Comparison of ENCODE assay signal across 7 cellular contexts in the genomic region with DNA sequence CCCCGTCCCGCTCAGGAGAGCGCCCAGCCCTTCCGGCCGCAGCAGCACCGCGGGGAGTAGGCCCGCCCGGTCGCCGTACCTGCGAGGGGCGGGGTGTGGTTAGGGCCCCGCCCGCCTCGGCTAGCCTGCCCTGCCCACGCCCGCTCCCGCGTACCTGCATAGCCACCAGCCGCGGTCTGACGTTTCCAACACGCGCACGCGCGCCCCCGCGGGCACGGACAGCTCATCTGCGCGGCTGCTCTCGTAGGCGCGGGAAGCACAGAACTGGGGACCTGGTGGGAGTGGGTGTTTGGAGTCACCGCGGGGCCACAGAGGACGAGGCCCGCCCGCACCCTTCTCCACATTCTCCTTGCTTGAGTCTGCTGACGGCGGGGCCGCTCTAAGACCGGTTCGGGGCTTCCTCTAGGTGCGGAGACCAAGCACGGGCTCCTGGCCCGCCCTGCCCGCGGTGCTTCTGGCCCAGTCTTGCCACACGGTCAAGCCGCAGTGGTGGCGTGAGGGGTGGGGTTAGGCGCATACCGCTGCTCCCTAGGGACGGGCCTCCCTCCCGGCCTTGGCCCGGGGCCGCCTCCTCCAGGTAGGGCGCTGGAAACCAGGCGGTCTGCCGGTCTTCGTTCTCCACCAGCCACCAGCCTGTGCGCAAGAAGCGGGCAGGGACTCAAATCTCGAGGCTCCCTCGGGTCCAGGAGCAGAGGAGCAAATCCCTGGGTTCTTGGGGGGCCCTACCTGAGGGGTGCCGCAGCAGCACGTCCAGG. TPM values are rescaled to one million over a fixed set of nuclear protein-coding genes. Genes with fewer than 3 reads are reported as not detected.
DNase-seq lines count a peak whose midpoint lies in the region.
"Had no signal": no experiment of that assay in that cellular context is flagged by ENCODE, and none has a peak within 500 bp of the region (broad histone marks: within the 10 kb centered on the region; RNA-seq: fewer than 3 reads in every experiment).

No MANE protein-coding gene starts in this region.

- H3K9ac ChIP-seq in duodenal mucosa (ENCODE audit: low read depth in 1 of 2, low read length in 2 of 2): peak overlapping the region; percentile 56 to 57

- H3K9me3 ChIP-seq in duodenal mucosa (ENCODE audit: control insufficient read depth in 1 of 2, low read length in 2 of 2): no peaks in the 10 kb centered on the region

- H3K27me3 ChIP-seq in duodenal mucosa (ENCODE audit: control insufficient read depth in 1 of 2, insufficient read depth in 2 of 2, low read length in 2 of 2): peaks cover 13 to 15% of the 10 kb centered on the region in 2 donors

- DNase-seq in NCI-H1436 (lab: John Stamatoyannopoulos, UW) (peak; percentile 25), NCI-H1436 treated with DMSO at 0.1 percent for 48 hours (lab: John Stamatoyannopoulos, UW) (no peak), dermis blood vessel endothelial cell (no peak), retina (no peak)
- peak; percentile 65 for DNase-seq in stimulated activated CD4-positive, alpha-beta T cell treated with anti-CD3 and anti-CD28 coated beads, Interleukin-15, amount 100 ng/mL, for 24 hours

- peaks cover 15 to 42% of the 10 kb centered on the region in 2 donors for H3K36me3 ChIP-seq in duodenal mucosa (ENCODE audit: control insufficient read depth in 1 of 2, insufficient read depth in 2 of 2, low read length in 2 of 2)

- H3K4me3 ChIP-seq in duodenal mucosa (ENCODE audit: low read depth in 1 of 2, low read length in 2 of 2): peak overlapping the region; percentile 55 to 56

- peaks cover 32 to 52% of the 10 kb centered on the region in 2 donors for H3K4me1 ChIP-seq in duodenal mucosa (ENCODE audit: control insufficient read depth in 1 of 2, insufficient read depth in 2 of 2, low read length in 2 of 2)

- peak overlapping the region; percentile 66 for H3K27ac ChIP-seq in duodenal mucosa (ENCODE audit: low read depth, low read length)

RNA-seq across cellular contexts. Expression of gene NOXO1, which starts 1.8 kb away (rescaled TPM):
- total RNA-seq in dermis blood vessel endothelial cell: 0.34 TPM in 1 of 2 replicates, not detected in the other

RNA-seq across cellular contexts. Expression of gene GFER, which starts 4.5 kb away (rescaled TPM):
- 9.0 and 13.4 TPM in 2 replicates for total RNA-seq in dermis blood vessel endothelial cell

RNA-seq across cellular contexts. Expression of gene TBL3, which starts 7.6 kb away (rescaled TPM):
- 46.1 and 71.8 TPM in 2 replicates for total RNA-seq in dermis blood vessel endothelial cell

RNA-seq across cellular contexts. Expression of gene SYNGR3, which starts 10.3 kb away (rescaled TPM):
- 1.6 and 2.4 TPM in 2 replicates for total RNA-seq in dermis blood vessel endothelial cell

RNA-seq across cellular contexts. Expression of gene RNF151, which starts 12.8 kb away (rescaled TPM):
- not detected in 2 replicates for total RNA-seq in dermis blood vessel endothelial cell
- total RNA-seq: A673 had no signal

Comparison
In these comparisons a context has a peak if more than half of its experiments do, and no peak if none do; other contexts are left out.
1. DNase-seq: peak in NCI-H1436 (single experiment) and stimulated activated CD4-positive, alpha-beta T cell treated with anti-CD3 and anti-CD28 coated beads, Interleukin-15, amount 100 ng/mL, for 24 hours (single experiment); none in NCI-H1436 treated with DMSO at 0.1 percent for 48 hours (single experiment), dermis blood vessel endothelial cell (single experiment) and retina (single experiment).